In genomic region chr12:109725321-109726105, GRCh38 we compare ENCODE assay signal across 18 cellular contexts. TPM values are rescaled to one million over a fixed set of nuclear protein-coding genes. Genes with fewer than 3 reads are reported as not detected.
A peak's percentile ranks its signal among the peaks of the same experiment; 100 is the strongest.
DNase-seq lines count a peak whose midpoint lies in the region; ATAC-seq and TF ChIP-seq lines count a peak whose summit lies in the region.
"Had no signal": no experiment of that assay in that cellular context is flagged by ENCODE, and none has a peak within 500 bp of the region (broad histone marks: within the 10 kb centered on the region; RNA-seq: fewer than 3 reads in every experiment).

No MANE protein-coding gene starts in this region.

- no peak overlapping the region for H3K4ac ChIP-seq in neuronal stem cell (ENCODE audit: low read length)

- no peak overlapping the region for H3K27ac ChIP-seq in heart right ventricle
- peak overlapping the region; percentile 48 for H3K27ac ChIP-seq in neuronal stem cell (replicated peaks; ENCODE audit: low read length)
- peak overlapping the region; percentile 14 for H3K27ac ChIP-seq in suprapubic skin
- H3K27ac ChIP-seq: A549, vagina had no signal

- peak overlapping the region; percentile 94 for H2BK5ac ChIP-seq in neuronal stem cell (ENCODE audit: low read length)

- ATAC-seq in Right ventricle myocardium superior (ENCODE audit: poor library complexity) = no peak
- no peak for ATAC-seq in heart right ventricle
- no peak for ATAC-seq in GM19395 (IDR thresholded peaks at IDR 0.05; ENCODE audit: unreplicated experiment)
- ATAC-seq: A549; esophagus mucosa; stimulated activated naive CD8-positive, alpha-beta T cell treated with anti-CD3 and anti-CD28 coated beads, Interleukin-15, Interleukin-2, amounts not matched to agents 100 U/mL and 50 U/mL, for 24 hours had no signal

- peak overlapping the region; percentile 29 for H2BK15ac ChIP-seq in neuronal stem cell (ENCODE audit: low read length)

- H3K27me3 ChIP-seq in heart right ventricle = no peaks in the 10 kb centered on the region
- H3K27me3 ChIP-seq in neuronal stem cell (ENCODE audit: control insufficient read depth in 3 of 3, insufficient read depth in 3 of 3, low read depth in 1 of 3, low read length in 3 of 3) = peaks cover 0 to 36% (median 0%) of the 10 kb centered on the region in 3 experiments
- no peaks in the 10 kb centered on the region for H3K27me3 ChIP-seq in suprapubic skin
- H3K27me3 ChIP-seq: vagina had no signal

- H3K36me3 ChIP-seq in heart right ventricle (no peaks in the 10 kb centered on the region), neuronal stem cell (replicated peaks in 1 of 2; ENCODE audit: control insufficient read depth in 2 of 2, insufficient read depth in 2 of 2, low read length in 2 of 2) (no peaks in the 10 kb centered on the region), suprapubic skin (no peaks in the 10 kb centered on the region)
- H3K36me3 ChIP-seq: vagina had no signal

- no peak overlapping the region for H3K9ac ChIP-seq in neuronal stem cell (ENCODE audit: low read depth, low read length, poor library complexity)

- H3K18ac ChIP-seq in neuronal stem cell (ENCODE audit: low read length) = peak overlapping the region; percentile 53

- peak overlapping the region; percentile 41 for H2BK12ac ChIP-seq in neuronal stem cell (ENCODE audit: low read length)

- DNase-seq in Right ventricle myocardium superior (peak; percentile 31), heart right ventricle (no peak), globus pallidus (ENCODE audit: low spot score) (peak; percentile 91), neuronal stem cell (ENCODE audit: low spot score) (no peak), suprapubic skin (ENCODE audit: low spot score in 2 of 2) (no peak), NCI-H146 (lab: John Stamatoyannopoulos, UW) (no peak)
- no peak for DNase-seq in activated CD4-positive, CD25-positive, alpha-beta regulatory T cell treated with anti-CD3 and anti-CD28 coated beads, Interleukin-2, amount 50 U/mL, for 72 hours
- DNase-seq: activated naive CD4-positive, alpha-beta T cell treated with anti-CD3 and anti-CD28 coated beads for 36 hours; activated T-cell treated with anti-CD3 and anti-CD28 coated beads, Interleukin-2, amount 50 U/mL, for 1 hour; CD4-positive, alpha-beta T cell; DMS53; islet precursor cell; NCI-H2107; stimulated activated naive CD8-positive, alpha-beta T cell treated with anti-CD3 and anti-CD28 coated beads, Interleukin-15, Interleukin-2, amounts not matched to agents 100 U/mL and 50 U/mL, for 24 hours had no signal

- peak overlapping the region; percentile 42 for H2AK5ac ChIP-seq in neuronal stem cell (ENCODE audit: low read depth, low read length)

- TF ChIP-seq EP300 in suprapubic skin (IDR thresholded peaks at IDR 0.05) = no peak

- intact Hi-C loops in Right ventricle myocardium superior (cut with DNase I) = no loop called here
- intact Hi-C loops in heart right ventricle (cut with DNase I) = no loop called here

- H3K4me2 ChIP-seq in neuronal stem cell (ENCODE audit: insufficient read depth, low read length, poor library complexity, severe bottlenecking) = no peak overlapping the region
- H3K4me2 ChIP-seq: A549 had no signal

- H3K9me3 ChIP-seq in heart right ventricle (no peaks in the 10 kb centered on the region), neuronal stem cell (replicated peaks in 1 of 2; ENCODE audit: control insufficient read depth in 2 of 2, insufficient read depth in 1 of 2, low read depth in 1 of 2, low read length in 2 of 2) (no peaks in the 10 kb centered on the region), suprapubic skin (no peaks in the 10 kb centered on the region)
- H3K9me3 ChIP-seq: A549, vagina had no signal

- H3K4me3 ChIP-seq in heart right ventricle = no peak overlapping the region
- H3K4me3 ChIP-seq in neuronal stem cell (ENCODE audit: low read length in 2 of 2) = no peak overlapping the region
- H3K4me3 ChIP-seq in suprapubic skin = no peak overlapping the region
- H3K4me3 ChIP-seq: A549, vagina had no signal

- TF ChIP-seq POLR2A in suprapubic skin (IDR thresholded peaks at IDR 0.05) = no peak

- no peak overlapping the region for H4K8ac ChIP-seq in neuronal stem cell (ENCODE audit: low read depth, low read length)

- H3K14ac ChIP-seq in neuronal stem cell (ENCODE audit: low read length) = no peak overlapping the region

- no peak overlapping the region for H2BK120ac ChIP-seq in neuronal stem cell (ENCODE audit: low read depth, low read length)

- 88% methylated on average over 24 of the region's 24 CpGs for WGBS in heart right ventricle, 2 donors
- no CpG with 5 or more reads among the region's 24 CpGs for WGBS in neuronal stem cell (ENCODE audit: extremely low coverage in 2 of 2, insufficient read length in 2 of 2, insufficient replicate concordance in 1 of 2), 2 donors
- WGBS in suprapubic skin = 64% methylated on average over 24 of the region's 24 CpGs

- H3K4me1 ChIP-seq in heart right ventricle (peaks cover 7 to 48% (median 30%) of the 10 kb centered on the region in 9 donors), neuronal stem cell (ENCODE audit: control insufficient read depth in 2 of 2, insufficient read depth in 1 of 2, low read depth in 1 of 2, low read length in 2 of 2) (peaks cover 27 to 51% of the 10 kb centered on the region in 2 donors), suprapubic skin (peaks cover 48% of the 10 kb centered on the region)
- H3K4me1 ChIP-seq: A549 had no signal

- no peak overlapping the region for H2AFZ ChIP-seq in neuronal stem cell (ENCODE audit: low read length)

- no peak overlapping the region for H4K91ac ChIP-seq in neuronal stem cell (ENCODE audit: low read depth, low read length, poor library complexity)

- TF ChIP-seq CTCF in heart right ventricle (IDR thresholded peaks at IDR 0.05) = no peak
- TF ChIP-seq CTCF in suprapubic skin (IDR thresholded peaks at IDR 0.05) = no peak

- H3K23ac ChIP-seq in neuronal stem cell (ENCODE audit: low read depth, low read length, poor library complexity) = no peak overlapping the region

- H3K79me1 ChIP-seq in neuronal stem cell (ENCODE audit: low read depth, low read length) = peaks cover 14% of the 10 kb centered on the region

RNA-seq across cellular contexts. Expression of gene FAM222A, which starts 11.9 kb away (rescaled TPM):
- total RNA-seq in Right ventricle myocardium superior = 25.0 TPM
- total RNA-seq in heart right ventricle = 10 to 100 TPM in 5 of 10 donors, 1 to 10 TPM in 5; 3.4 to 26.0 (median 8.6) TPM
- polyA plus RNA-seq in heart right ventricle = 1 to 10 TPM; 2.7 to 6.2 TPM
- polyA plus RNA-seq in neuronal stem cell (2013, experiment 1 of 2) = 14.4 TPM
- 14.3 TPM for polyA plus RNA-seq in neuronal stem cell (2013, experiment 2 of 2)
- 1 to 10 TPM; 3.9 to 8.5 (median 6.6) TPM for total RNA-seq in suprapubic skin

Comparison
In these comparisons a context has a peak if more than half of its experiments do, and no peak if none do; other contexts are left out.
1. DNase-seq: peak in Right ventricle myocardium superior (single experiment) and globus pallidus (single experiment); none in heart right ventricle (0 of 2), neuronal stem cell (single experiment), suprapubic skin (0 of 2), NCI-H146 (single experiment) and activated CD4-positive, CD25-positive, alpha-beta regulatory T cell treated with anti-CD3 and anti-CD28 coated beads, Interleukin-2, amount 50 U/mL, for 72 hours (single experiment).
2. H3K27ac ChIP-seq: peak in neuronal stem cell (single experiment) and suprapubic skin (single experiment); none in heart right ventricle (0 of 10).